ENCODE assay signal across 18 cellular contexts in the genomic region with DNA sequence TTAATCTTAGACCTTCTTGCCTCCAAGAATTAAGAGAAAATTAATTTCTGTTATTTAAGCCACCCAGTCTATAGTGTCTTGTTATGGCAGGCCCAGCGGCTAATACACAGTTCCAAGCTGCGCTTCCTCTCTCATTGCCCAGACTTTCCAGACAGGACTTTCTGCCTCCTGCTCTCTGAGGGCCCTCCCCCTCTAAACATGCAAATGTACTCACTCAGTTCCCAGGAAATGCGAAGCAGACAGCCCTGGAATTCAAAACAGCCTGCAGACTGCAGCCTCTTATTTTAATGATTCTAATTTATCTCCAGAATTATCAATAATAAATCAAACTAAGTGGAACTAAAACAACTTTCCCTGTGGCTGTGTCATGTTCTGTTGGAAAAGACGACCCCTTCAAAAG.
"Had no signal": no experiment of that assay in that cellular context is flagged by ENCODE, and none has a peak within 500 bp of the region (broad histone marks: within the 10 kb centered on the region; RNA-seq: fewer than 3 reads in every experiment).

No MANE protein-coding gene starts in this region.

- ATAC-seq: activated CD8-positive, alpha-beta T cell treated with anti-CD3 and anti-CD28 coated beads, Interleukin-2, amount 10 ng/mL, durations not matched to agents 7 days and 5 days; right cardiac atrium; stimulated activated effector memory CD8-positive, alpha-beta T cell treated with anti-CD3 and anti-CD28 coated beads, Interleukin-12 subunit alpha, Interleukin-12 subunit beta, amount 100 ng/mL, for 72 hours had no signal

- H3K27ac ChIP-seq: dorsolateral prefrontal cortex, esophagus squamous epithelium, tibial artery, vagina, VCaP had no signal

- H3K27me3 ChIP-seq: dorsolateral prefrontal cortex, esophagus squamous epithelium, tibial artery, vagina had no signal

- H3K9me3 ChIP-seq: esophagus squamous epithelium, tibial artery, vagina had no signal

- H3K4me1 ChIP-seq: tibial artery, vagina had no signal

- FAIRE-seq: bronchial epithelial cell, kidney had no signal

- H3K4me3 ChIP-seq: dorsolateral prefrontal cortex, esophagus squamous epithelium, tibial artery, vagina had no signal

- H3K9me3 Mint-ChIP-seq: activated naive CD8-positive, alpha-beta T cell treated with anti-CD3 and anti-CD28 coated beads, Interleukin-2, amount 10 ng/mL, durations not matched to agents 7 days and 5 days; stimulated activated effector memory CD8-positive, alpha-beta T cell treated with anti-CD3 and anti-CD28 coated beads, Interleukin-12 subunit alpha, Interleukin-12 subunit beta, amount 100 ng/mL, for 72 hours had no signal

- H3K27ac Mint-ChIP-seq: activated CD8-positive, alpha-beta T cell treated with anti-CD3 and anti-CD28 coated beads, Interleukin-2, amount 10 ng/mL, durations not matched to agents 7 days and 5 days; activated naive CD8-positive, alpha-beta T cell treated with anti-CD3 and anti-CD28 coated beads, Interleukin-2, amount 10 ng/mL, durations not matched to agents 7 days and 5 days; naive B cell; stimulated activated effector memory CD8-positive, alpha-beta T cell treated with anti-CD3 and anti-CD28 coated beads, Interleukin-12 subunit alpha, Interleukin-12 subunit beta, amount 100 ng/mL, for 72 hours had no signal

- H3K36me3 ChIP-seq: esophagus squamous epithelium, tibial artery, vagina had no signal

- DNase-seq: activated CD4-positive, alpha-beta T cell treated with anti-CD3 and anti-CD28 coated beads for 48 hours; activated CD8-positive, alpha-beta memory T cell treated with anti-CD3 and anti-CD28 coated beads, Interleukin-2, amount 50 U/mL, for 48 hours; activated CD8-positive, alpha-beta T cell treated with anti-CD3 and anti-CD28 coated beads, Interleukin-2, amount 10 ng/mL, durations not matched to agents 7 days and 5 days; activated naive CD8-positive, alpha-beta T cell treated with anti-CD3 and anti-CD28 coated beads, Interleukin-2, amount 10 ng/mL, durations not matched to agents 7 days and 5 days; aorta; dorsolateral prefrontal cortex; esophagus squamous epithelium; foreskin fibroblast; kidney; naive B cell; posterior cingulate gyrus; right cardiac atrium; T-helper 9 cell; tibial artery had no signal

- H3K4me3 Mint-ChIP-seq: activated CD8-positive, alpha-beta T cell treated with anti-CD3 and anti-CD28 coated beads, Interleukin-2, amount 10 ng/mL, durations not matched to agents 7 days and 5 days; activated naive CD8-positive, alpha-beta T cell treated with anti-CD3 and anti-CD28 coated beads, Interleukin-2, amount 10 ng/mL, durations not matched to agents 7 days and 5 days; naive B cell; stimulated activated effector memory CD8-positive, alpha-beta T cell treated with anti-CD3 and anti-CD28 coated beads, Interleukin-12 subunit alpha, Interleukin-12 subunit beta, amount 100 ng/mL, for 72 hours had no signal

- H3K4me1 Mint-ChIP-seq: activated naive CD8-positive, alpha-beta T cell treated with anti-CD3 and anti-CD28 coated beads, Interleukin-2, amount 10 ng/mL, durations not matched to agents 7 days and 5 days; naive B cell; stimulated activated effector memory CD8-positive, alpha-beta T cell treated with anti-CD3 and anti-CD28 coated beads, Interleukin-12 subunit alpha, Interleukin-12 subunit beta, amount 100 ng/mL, for 72 hours had no signal

- H3K36me3 Mint-ChIP-seq: activated naive CD8-positive, alpha-beta T cell treated with anti-CD3 and anti-CD28 coated beads, Interleukin-2, amount 10 ng/mL, durations not matched to agents 7 days and 5 days; naive B cell; stimulated activated effector memory CD8-positive, alpha-beta T cell treated with anti-CD3 and anti-CD28 coated beads, Interleukin-12 subunit alpha, Interleukin-12 subunit beta, amount 100 ng/mL, for 72 hours had no signal
